1 cellular context compared by ENCODE assay signal in genomic region chr2:219442206-219443015, GRCh38.
TF ChIP-seq lines count a peak whose summit lies in the region.

No MANE protein-coding gene starts in this region.

TF ChIP-seq in H1, 55 proteins besides CTCF, POLR2A, EP300 and RAD21:
- TF ChIP-seq SUZ12 (IDR thresholded peaks at IDR 0.05; ENCODE audit: low read length) (0 out of 2 replicates have a peak, but pooled peaks have one; percentile 24), JUN (IDR thresholded peaks at IDR 0.05; ENCODE audit: low read depth, low read length) (no peak), KDM5A (IDR thresholded peaks at IDR 0.05; ENCODE audit: low read length) (no peak), RBBP5 (IDR thresholded peaks at IDR 0.05; ENCODE audit: borderline replicate concordance, low read depth, low read length) (no peak), BRCA1 (IDR thresholded peaks at IDR 0.05; ENCODE audit: low read depth, low read length) (no peak), EZH2 (IDR thresholded peaks at IDR 0.05; ENCODE audit: low read depth, low read length, severe bottlenecking) (peak; percentile 36), TEAD4 (IDR thresholded peaks at IDR 0.05; ENCODE audit: low read depth, low read length) (no peak), CBX5 (IDR thresholded peaks at IDR 0.05; ENCODE audit: low read depth, low read length) (no peak), SP1 (IDR thresholded peaks at IDR 0.05; ENCODE audit: low read depth, low read length) (no peak)
- TF ChIP-seq, protein P1, sequence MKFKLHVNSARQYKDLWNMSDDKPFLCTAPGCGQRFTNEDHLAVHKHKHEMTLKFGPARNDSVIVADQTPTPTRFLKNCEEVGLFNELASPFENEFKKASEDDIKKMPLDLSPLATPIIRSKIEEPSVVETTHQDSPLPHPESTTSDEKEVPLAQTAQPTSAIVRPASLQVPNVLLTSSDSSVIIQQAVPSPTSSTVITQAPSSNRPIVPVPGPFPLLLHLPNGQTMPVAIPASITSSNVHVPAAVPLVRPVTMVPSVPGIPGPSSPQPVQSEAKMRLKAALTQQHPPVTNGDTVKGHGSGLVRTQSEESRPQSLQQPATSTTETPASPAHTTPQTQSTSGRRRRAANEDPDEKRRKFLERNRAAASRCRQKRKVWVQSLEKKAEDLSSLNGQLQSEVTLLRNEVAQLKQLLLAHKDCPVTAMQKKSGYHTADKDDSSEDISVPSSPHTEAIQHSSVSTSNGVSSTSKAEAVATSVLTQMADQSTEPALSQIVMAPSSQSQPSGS (IDR thresholded peaks at IDR 0.05; ENCODE audit: low read length): no peak
